Comparison of ENCODE assay signal across 8 cellular contexts in genomic region chr16:5097066-5097469, GRCh38. TPM values are rescaled to one million over a fixed set of nuclear protein-coding genes. Genes with fewer than 3 reads are reported as not detected.
DNase-seq lines count a peak whose midpoint lies in the region; ATAC-seq and TF ChIP-seq lines count a peak whose summit lies in the region.
"Not testable (repeated sequence)": the region's sequence is repeated elsewhere in the genome, so short reads cannot be mapped to it uniquely, and the experiment has no call there.

No MANE protein-coding gene starts in this region.

- in situ Hi-C loops in gastrocnemius medialis (cut with MboI; ENCODE audit: low sequenced_read_pairs in 4 of 4); transverse colon (cut with MboI; ENCODE audit: low pct_ligation_motif_present in 1 of 4, low pct_unique_long_range_greater_than_20kb in 1 of 4, low sequenced_read_pairs in 3 of 4): not testable (repeated sequence)

- DNase-seq in GM12864 (ENCODE audit: low read depth); transverse colon: not testable (repeated sequence)
- DNase-seq in NCI-H2171 treated with DMSO at 0.1 percent for 48 hours (lab: John Stamatoyannopoulos, UW) (peak; percentile 51), WTC11 (ENCODE audit: low spot score) (peak; percentile 42), erythroblast (lab: John Stamatoyannopoulos, UW) (peak; percentile 55 to 56), lung (ENCODE audit: low spot score) (peak; percentile 32), gastrocnemius medialis (peak in 1 of 2 donors; percentile 28)
- DNase-seq in activated naive CD8-positive, alpha-beta T cell treated with anti-CD3 and anti-CD28 coated beads for 36 hours = peak; percentile 47

- ATAC-seq in WTC11; lung (ENCODE audit: insufficient read depth, low FRiP score); gastrocnemius medialis: not testable (repeated sequence)

- not testable (repeated sequence) for TF ChIP-seq EP300 in transverse colon (IDR thresholded peaks at IDR 0.05; ENCODE audit: low read depth)

- H3K9me3 ChIP-seq in lung (ENCODE audit: control insufficient read depth in 2 of 2, insufficient read depth in 1 of 2, low read length in 1 of 2); gastrocnemius medialis; transverse colon: not testable (repeated sequence)

- TF ChIP-seq CTCF in GM12864 (IDR thresholded peaks at IDR 0.05; ENCODE audit: low read depth, low read length, missing control alignments); WTC11 (IDR thresholded peaks at IDR 0.05); lung (IDR thresholded peaks at IDR 0.05; ENCODE audit: control extremely low read depth, extremely low read depth); gastrocnemius medialis (IDR thresholded peaks at IDR 0.05 in 4 of 5, conservative IDR thresholded peaks at IDR 0.05 in 1 of 5); transverse colon (IDR thresholded peaks at IDR 0.05): not testable (repeated sequence)

- H3K4me3 Mint-ChIP-seq in WTC11 = peak overlapping the region; percentile 92
- peak overlapping the region; percentile 87 for H3K4me3 Mint-ChIP-seq in activated naive CD8-positive, alpha-beta T cell treated with anti-CD3 and anti-CD28 coated beads for 36 hours

- intact Hi-C loops in gastrocnemius medialis (cut with DNase I; ENCODE audit: low total_unique reads) (loop anchor here (10.0 kb wide), 1 partner anchor 252 kb away; the partner anchor contains the start of genes GLYR1 and UBN1), transverse colon (cut with DNase I; ENCODE audit: low total_unique reads) (loop anchor here (10.0 kb wide), 1 partner anchor 742 kb away; the partner anchor contains the start of gene PAM16)

- not testable (repeated sequence) for H3K4me1 ChIP-seq in lung (ENCODE audit: control insufficient read depth in 2 of 2, insufficient read depth in 2 of 2, low read length in 2 of 2); gastrocnemius medialis
- H3K4me1 ChIP-seq in transverse colon = peaks cover 0 to 11% (median 6%) of the 10 kb centered on the region in 4 donors

- H3K27me3 Mint-ChIP-seq in WTC11 (ENCODE audit: low read depth); activated naive CD8-positive, alpha-beta T cell treated with anti-CD3 and anti-CD28 coated beads for 36 hours: not testable (repeated sequence)

- peak overlapping the region; percentile 78; the same call in 1 of the 2 replicates for H3K27ac Mint-ChIP-seq in WTC11
- peak overlapping the region; percentile 90 for H3K27ac Mint-ChIP-seq in activated naive CD8-positive, alpha-beta T cell treated with anti-CD3 and anti-CD28 coated beads for 36 hours

- H3K9me3 Mint-ChIP-seq in WTC11; activated naive CD8-positive, alpha-beta T cell treated with anti-CD3 and anti-CD28 coated beads for 36 hours: not testable (repeated sequence)

- 0 to 1% methylated on average over 23 of the region's 23 CpGs for WGBS in lung, 2 donors
- 1% methylated on average over 20 of the region's 23 CpGs; no CpG with 5 or more reads in 1 of the 2 donors for WGBS in transverse colon (ENCODE audit: low coverage in 1 of 2), 2 donors

- H3K27ac ChIP-seq in lung (ENCODE audit: low read depth in 1 of 2, low read length in 1 of 2) (peak overlapping the region; percentile 46 to 69), gastrocnemius medialis (peak overlapping the region; percentile 78 to 87 (median 86)), transverse colon (peak overlapping the region; percentile 86 to 93 (median 90))

- not testable (repeated sequence) for H3K27me3 ChIP-seq in lung (ENCODE audit: control insufficient read depth, insufficient read depth); gastrocnemius medialis; transverse colon

- H3K36me3 ChIP-seq in lung (ENCODE audit: control insufficient read depth in 2 of 2, insufficient read depth in 2 of 2, low read length in 2 of 2); gastrocnemius medialis; transverse colon: not testable (repeated sequence)

- H3K36me3 Mint-ChIP-seq in WTC11; activated naive CD8-positive, alpha-beta T cell treated with anti-CD3 and anti-CD28 coated beads for 36 hours: not testable (repeated sequence)

- CTCF ChIA-PET in WTC11 (lab: Charles Lee) = interaction anchor here (0.6 to 1.3 kb wide), 3 partner anchors 12 to 41 kb away, joined by 3 to 6 read pairs (median 4); no protein-coding TSS in a partner anchor

- H3K4me3 ChIP-seq in GM12864 (ENCODE audit: low read depth, low read length) (peak overlapping the region; percentile 66), lung (peak overlapping the region; percentile 52), gastrocnemius medialis (peak overlapping the region; percentile 74 to 88 (median 78)), transverse colon (peak overlapping the region; percentile 85 to 89 (median 88))

- peaks cover 20% of the 10 kb centered on the region for H3K4me1 Mint-ChIP-seq in WTC11
- H3K4me1 Mint-ChIP-seq in activated naive CD8-positive, alpha-beta T cell treated with anti-CD3 and anti-CD28 coated beads for 36 hours = peaks cover 22% of the 10 kb centered on the region

- POLR2A ChIA-PET in WTC11 (lab: Charles Lee) = not testable (repeated sequence)

- not testable (repeated sequence) for TF ChIP-seq POLR2A in erythroblast (IDR thresholded peaks at IDR 0.05; ENCODE audit: low read length); gastrocnemius medialis (IDR thresholded peaks at IDR 0.05); transverse colon (IDR thresholded peaks at IDR 0.05)

TF ChIP-seq in WTC11, 78 proteins besides CTCF, POLR2A, EP300 and RAD21:
- TF ChIP-seq ARID4B (CRISPR knock-in tag; IDR thresholded peaks at IDR 0.05; ENCODE audit: borderline replicate concordance) = 0 out of 2 replicates have a peak, but pooled peaks have one; percentile 61
TF ChIP-seq in WTC11: peak in this region for 1; not testable (repeated sequence) for 77.

RNA-seq across cellular contexts. Expression of gene EEF2KMT, which starts 0.5 kb away (rescaled TPM):
- 15.4 to 19.9 TPM (median 19.6 TPM) in 3 replicates for total RNA-seq in WTC11 (2021)
- total RNA-seq in activated naive CD8-positive, alpha-beta T cell treated with anti-CD3 and anti-CD28 coated beads for 36 hours = 10 to 100 TPM; 23.4 to 25.5 TPM
- total RNA-seq in lung = 10 to 100 TPM in 1 of 2 donors, 1 to 10 TPM in 1; 3.4 to 13.8 TPM
- 10 to 100 TPM in 1 of 2 donors, 1 to 10 TPM in 1; 6.6 to 14.2 TPM for polyA plus RNA-seq in lung
- 10 to 100 TPM in 3 of 4 donors, 1 to 10 TPM in 1; 10.0 to 17.1 (median 12.4) TPM for total RNA-seq in gastrocnemius medialis
- 1 to 10 TPM; 4.5 to 7.2 (median 6.5) TPM for total RNA-seq in transverse colon

RNA-seq across cellular contexts. Expression of gene ALG1, which starts 25.4 kb away (rescaled TPM):
- 25.7 to 31.4 TPM (median 26.2 TPM) in 3 replicates for total RNA-seq in WTC11 (2021)
- total RNA-seq in activated naive CD8-positive, alpha-beta T cell treated with anti-CD3 and anti-CD28 coated beads for 36 hours = 10 to 100 TPM; 36.1 to 36.8 TPM
- total RNA-seq in lung = 10 to 100 TPM; 19.6 to 31.7 TPM
- 10 to 100 TPM; 21.2 to 27.3 TPM for polyA plus RNA-seq in lung
- 10 to 100 TPM in 2 of 4 donors, 1 to 10 TPM in 2; 4.8 to 17.1 (median 9.7) TPM for total RNA-seq in gastrocnemius medialis
- 100 to 1,000 TPM in 1 of 4 donors, 10 to 100 TPM in 3; 24.4 to 111 (median 41.6) TPM for total RNA-seq in transverse colon

RNA-seq across cellular contexts. Expression of gene C16orf89, which starts 31.3 kb away (rescaled TPM):
- 1.4 to 1.8 TPM (median 1.8 TPM) in 3 replicates for total RNA-seq in WTC11 (2021)
- total RNA-seq in activated naive CD8-positive, alpha-beta T cell treated with anti-CD3 and anti-CD28 coated beads for 36 hours = not detected
- 100 to 1,000 TPM in 1 of 2 donors, 10 to 100 TPM in 1; 93.1 to 101 TPM for total RNA-seq in lung
- polyA plus RNA-seq in lung = 100 to 1,000 TPM in 1 of 2 donors, 10 to 100 TPM in 1; 39.2 to 356 TPM
- not detected for total RNA-seq in gastrocnemius medialis
- 1 to 10 TPM in 2 of 4 donors, not detected in 2; 1.5 to 8.6 TPM for total RNA-seq in transverse colon

Comparison
In these comparisons a context has a peak if more than half of its experiments do, and no peak if none do; other contexts are left out.
1. RNA of gene C16orf89, which starts 31.3 kb away (total RNA-seq): 93.1 to 101 TPM in lung; 1.4 to 1.8 TPM in WTC11, 1.5 to 8.6 TPM in transverse colon, not detected in activated naive CD8-positive, alpha-beta T cell treated with anti-CD3 and anti-CD28 coated beads for 36 hours and not detected in gastrocnemius medialis; every median in the first group is over 4 times any median in the second.
2. Peak in every context shown above with its lines, with median percentiles within 50 percentile points of each other: H3K4me3 ChIP-seq and H3K27ac ChIP-seq.